Comparison of ENCODE assay signal across 20 cellular contexts in genomic region chr3:7667774-7668173, GRCh38.
DNase-seq lines count a peak whose midpoint lies in the region; ATAC-seq lines count a peak whose summit lies in the region.
"Had no signal": no experiment of that assay in that cellular context is flagged by ENCODE, and none has a peak within 500 bp of the region (broad histone marks: within the 10 kb centered on the region; RNA-seq: fewer than 3 reads in every experiment).

No MANE protein-coding gene starts in this region.

- no peak overlapping the region for H2BK15ac ChIP-seq in mesendoderm (replicated peaks; ENCODE audit: low read depth)

- no peak overlapping the region for H3K9ac ChIP-seq in mesendoderm (ENCODE audit: low read length)

- H3K36me3 Mint-ChIP-seq in natural killer cell treated with Interleukin-12 subunit alpha and Interleukin-12 subunit beta and Interleukin-15 and Interleukin-18, amount 100 ng/mL, for 72 hours, result no peaks in the 10 kb centered on the region
- H3K36me3 Mint-ChIP-seq: CD8-positive, alpha-beta memory T cell; IgD-negative memory B cell; T-cell had no signal

- no peak overlapping the region for H3K4me2 ChIP-seq in mesendoderm (ENCODE audit: low read length)

- no peak overlapping the region for H3K56ac ChIP-seq in mesendoderm (ENCODE audit: low read length)

- H3K23ac ChIP-seq in mesendoderm (ENCODE audit: low read length), result no peak overlapping the region

- H2BK120ac ChIP-seq in mesendoderm (ENCODE audit: low read depth, low read length), result no peak overlapping the region

- H3K36me3 ChIP-seq in mesendoderm (ENCODE audit: control insufficient read depth, insufficient read depth, low read length), result no peaks in the 10 kb centered on the region

- H3K79me2 ChIP-seq in mesendoderm (ENCODE audit: control insufficient read depth, insufficient read depth, low read length), result no peaks in the 10 kb centered on the region

- H2BK5ac ChIP-seq in mesendoderm (ENCODE audit: low read length), result no peak overlapping the region

- DNase-seq in COR-L47 (lab: John Stamatoyannopoulos, UW) (peak; percentile 58), NCI-H1105 treated with DMSO at 0.1 percent for 48 hours (lab: John Stamatoyannopoulos, UW) (peak; percentile 22), NCI-H69 (lab: John Stamatoyannopoulos, UW) (peak; percentile 83), mesendoderm (peak; percentile 83), NCI-H524 treated with DMSO at 0.1 percent for 48 hours (lab: John Stamatoyannopoulos, UW) (no peak), C1 segment of cervical spinal cord (lab: John Stamatoyannopoulos, UW) (no peak)
- no peak for DNase-seq in natural killer cell treated with Interleukin-12 subunit alpha and Interleukin-12 subunit beta and Interleukin-15 and Interleukin-18, amount 100 ng/mL, for 72 hours (ENCODE audit: low spot score)
- DNase-seq: Calu3; CD8-positive, alpha-beta memory T cell; NCI-H1092 treated with DMSO at 0.1 percent for 48 hours; NCI-H1694; NCI-H446 treated with DMSO at 0.1 percent for 48 hours; NCI-H526 treated with DMSO at 0.1 percent for 48 hours; Right ventricle myocardium superior; RPMI8226; T-cell had no signal

- no peak overlapping the region for H4K5ac ChIP-seq in mesendoderm (ENCODE audit: low read length)

- no peaks in the 10 kb centered on the region for H3K4me1 Mint-ChIP-seq in natural killer cell treated with Interleukin-12 subunit alpha and Interleukin-12 subunit beta and Interleukin-15 and Interleukin-18, amount 100 ng/mL, for 72 hours (ENCODE audit: low read depth in 2 of 2)
- H3K4me1 Mint-ChIP-seq: B cell; CD8-positive, alpha-beta memory T cell; IgD-negative memory B cell; T-cell had no signal

- peaks cover 2% of the 10 kb centered on the region for H3K4me1 ChIP-seq in mesendoderm (ENCODE audit: control insufficient read depth, low read depth, low read length)

- H3K4ac ChIP-seq in mesendoderm (ENCODE audit: low read depth, low read length), result no peak overlapping the region

- no peaks in the 10 kb centered on the region for H3K27me3 ChIP-seq in mesendoderm (ENCODE audit: insufficient read depth, low read length, poor library complexity)

- H3K9me3 Mint-ChIP-seq in natural killer cell treated with Interleukin-12 subunit alpha and Interleukin-12 subunit beta and Interleukin-15 and Interleukin-18, amount 100 ng/mL, for 72 hours, result peaks cover 4% of the 10 kb centered on the region
- H3K9me3 Mint-ChIP-seq: T-cell had no signal

- no peak overlapping the region for H3K27ac Mint-ChIP-seq in natural killer cell treated with Interleukin-12 subunit alpha and Interleukin-12 subunit beta and Interleukin-15 and Interleukin-18, amount 100 ng/mL, for 72 hours
- H3K27ac Mint-ChIP-seq: B cell; CD8-positive, alpha-beta memory T cell; IgD-negative memory B cell; T-cell had no signal

- H3K4me3 ChIP-seq in mesendoderm (ENCODE audit: low read length), result no peak overlapping the region

- H3K4me3 Mint-ChIP-seq in natural killer cell treated with Interleukin-12 subunit alpha and Interleukin-12 subunit beta and Interleukin-15 and Interleukin-18, amount 100 ng/mL, for 72 hours, result no peak overlapping the region
- H3K4me3 Mint-ChIP-seq: B cell; CD14-positive monocyte; CD8-positive, alpha-beta memory T cell; IgD-negative memory B cell; T-cell had no signal

- no peak for ATAC-seq in natural killer cell treated with Interleukin-12 subunit alpha and Interleukin-12 subunit beta and Interleukin-15 and Interleukin-18, amount 100 ng/mL, for 72 hours
- ATAC-seq: HCT116, T-cell had no signal

- WGBS in mesendoderm (ENCODE audit: extremely low coverage, insufficient coverage, low lambda C conversion rate), result no CpG with 5 or more reads among the region's 1 CpG

- H3K79me1 ChIP-seq in mesendoderm (ENCODE audit: low read length), result no peaks in the 10 kb centered on the region

- H3K27me3 Mint-ChIP-seq in natural killer cell treated with Interleukin-12 subunit alpha and Interleukin-12 subunit beta and Interleukin-15 and Interleukin-18, amount 100 ng/mL, for 72 hours, result no peaks in the 10 kb centered on the region
- H3K27me3 Mint-ChIP-seq: B cell, IgD-negative memory B cell, T-cell had no signal

- H2AK5ac ChIP-seq in mesendoderm (ENCODE audit: low read length), result no peak overlapping the region

- no peak overlapping the region for H3K18ac ChIP-seq in mesendoderm (ENCODE audit: low read length)

- H3K27ac ChIP-seq in mesendoderm (ENCODE audit: low read depth, low read length), result no peak overlapping the region

- no peak overlapping the region for H4K8ac ChIP-seq in mesendoderm (ENCODE audit: low read depth, low read length)

Comparison
In these comparisons a context has a peak if more than half of its experiments do, and no peak if none do; other contexts are left out.
1. DNase-seq: peak in COR-L47 (single experiment), NCI-H1105 treated with DMSO at 0.1 percent for 48 hours (single experiment), NCI-H69 (single experiment) and mesendoderm (single experiment); none in NCI-H524 treated with DMSO at 0.1 percent for 48 hours (single experiment), natural killer cell treated with Interleukin-12 subunit alpha and Interleukin-12 subunit beta and Interleukin-15 and Interleukin-18, amount 100 ng/mL, for 72 hours (single experiment) and C1 segment of cervical spinal cord (0 of 14).